In the genomic region with DNA sequence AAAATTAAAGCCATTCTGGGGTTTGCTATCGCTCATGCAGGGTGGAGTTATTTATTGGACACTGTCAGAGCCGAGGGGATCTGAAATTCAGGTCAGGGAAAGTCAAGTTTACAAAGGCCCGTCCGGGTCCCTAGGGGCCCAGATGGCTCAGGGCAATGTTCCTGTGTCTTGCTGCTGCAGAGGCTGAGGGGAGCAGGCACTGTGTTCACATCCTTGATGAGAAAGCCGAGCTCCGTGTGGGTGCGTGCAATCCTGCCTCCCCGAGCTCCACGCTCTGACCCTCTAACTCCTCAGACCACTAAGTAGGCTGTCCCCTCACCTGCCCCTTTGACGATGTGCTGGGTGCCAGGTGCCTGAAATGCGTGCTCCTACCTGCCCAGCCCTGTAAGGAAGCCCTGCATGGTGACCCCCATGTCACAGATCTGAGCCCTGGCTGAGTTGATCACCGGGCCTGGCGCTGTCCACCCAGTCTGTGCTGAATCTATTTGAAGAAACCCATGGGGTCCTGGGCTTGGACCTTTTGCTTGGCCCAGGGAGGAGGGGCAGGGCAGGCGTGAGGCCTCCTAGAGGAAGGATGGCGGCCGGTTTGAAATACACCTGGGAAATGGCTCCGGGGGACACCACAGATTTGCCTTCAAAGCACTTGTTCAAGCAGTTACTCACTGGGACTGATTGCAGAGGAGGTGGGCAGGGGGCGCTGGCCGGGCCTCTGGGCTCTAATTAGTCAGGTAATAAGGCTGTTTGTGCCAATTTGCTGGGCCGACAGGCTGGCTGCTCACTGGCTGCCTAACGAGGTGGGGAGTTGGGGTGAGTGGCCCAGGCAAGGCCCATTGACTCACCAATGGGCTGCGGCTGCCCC, we compare ENCODE assay signal across 19 cellular contexts.
DNase-seq lines count a peak whose midpoint lies in the region; ATAC-seq and TF ChIP-seq lines count a peak whose summit lies in the region.
"Had no signal": no experiment of that assay in that cellular context is flagged by ENCODE, and none has a peak within 500 bp of the region (broad histone marks: within the 10 kb centered on the region; RNA-seq: fewer than 3 reads in every experiment).

No MANE protein-coding gene starts in this region.

- H3K4me1 ChIP-seq in GM23338 (ENCODE audit: insufficient read depth) = no peaks in the 10 kb centered on the region; the same call in 1 of the 2 replicates
- H3K4me1 ChIP-seq in sigmoid colon = peaks cover 0 to 13% (median 8%) of the 10 kb centered on the region in 4 donors
- no peaks in the 10 kb centered on the region for H3K4me1 ChIP-seq in gastroesophageal sphincter

- H3K4me3 ChIP-seq in GM23338 (no peak overlapping the region), sigmoid colon (no peak overlapping the region), gastroesophageal sphincter (no peak overlapping the region)

- H3K9me3 Mint-ChIP-seq in GM23338 = peaks cover 24% of the 10 kb centered on the region

- H3K27me3 ChIP-seq in GM23338 (ENCODE audit: insufficient read depth) (no peaks in the 10 kb centered on the region), sigmoid colon (peaks cover 0 to 15% (median 10%) of the 10 kb centered on the region in 3 donors), gastroesophageal sphincter (peaks cover 66% of the 10 kb centered on the region)

- H3K27me3 Mint-ChIP-seq in GM23338 (ENCODE audit: insufficient read depth, low read depth, poor library complexity) = peaks cover 13% of the 10 kb centered on the region

- WGBS in sigmoid colon, 2 donors = 59 to 70% methylated on average over 22 of the region's 22 CpGs
- WGBS in gastroesophageal sphincter (ENCODE audit: low coverage in 1 of 2), 2 donors = 47 to 53% methylated on average over 4 to 6 of the region's 22 CpGs

- H3F3A ChIP-seq in GM23338 (replicated peaks; ENCODE audit: low read depth) = no peaks in the 10 kb centered on the region

- H3K27ac ChIP-seq in GM23338 (ENCODE audit: low read depth) (no peak overlapping the region), sigmoid colon (no peak overlapping the region), gastroesophageal sphincter (no peak overlapping the region)
- H3K27ac ChIP-seq: KMS-11 had no signal

- 0 out of 4 replicates have a peak, but pooled peaks of 1 of the 2 experiments have one; percentile 6 for TF ChIP-seq CTCF in GM23338 (conservative IDR thresholded peaks at IDR 0.05; ENCODE audit: low read depth in 2 of 2)
- no peak for TF ChIP-seq CTCF in sigmoid colon (IDR thresholded peaks at IDR 0.05)
- no peak for TF ChIP-seq CTCF in gastroesophageal sphincter (IDR thresholded peaks at IDR 0.05)
- no peak for TF ChIP-seq CTCF in GM13977 (IDR thresholded peaks at IDR 0.05; ENCODE audit: extremely low read depth, insufficient read depth, missing control alignments)

- peaks cover 10% of the 10 kb centered on the region for H3K9me2 ChIP-seq in GM23338 (ENCODE audit: insufficient read depth)

- intact Hi-C loops in sigmoid colon (cut with DNase I) = no loop called here

- no peak for TF ChIP-seq POLR2A in sigmoid colon (IDR thresholded peaks at IDR 0.05)
- no peak for TF ChIP-seq POLR2A in gastroesophageal sphincter (IDR thresholded peaks at IDR 0.05)

- ATAC-seq in GM23338 (peak; percentile 78), left lobe of liver (no peak), gastroesophageal sphincter (no peak)
- ATAC-seq: activated CD4-positive, CD25-positive, alpha-beta regulatory T cell treated with anti-CD3 and anti-CD28 coated beads, Interleukin-2, amount 50 U/mL, for 24 hours had no signal

- no peak overlapping the region for H3K27ac Mint-ChIP-seq in GM23338
- H3K27ac Mint-ChIP-seq: activated CD8-positive, alpha-beta memory T cell treated with anti-CD3 and anti-CD28 coated beads, Interleukin-2, amount 10 ng/mL, durations not matched to agents 7 days and 5 days; HFFc6; stimulated activated naive B cell treated with anti-CD40 and anti-IgM and Interleukin-4, amounts not matched to agents 10 μg/mL and 1 μg/mL and 100 μg/mL, for 72 hours had no signal

- no peak for TF ChIP-seq EP300 in sigmoid colon (IDR thresholded peaks at IDR 0.05)
- TF ChIP-seq EP300 in gastroesophageal sphincter (IDR thresholded peaks at IDR 0.05) = no peak

- H2AFZ ChIP-seq in GM23338 = no peak overlapping the region

- 0 out of 2 replicates have a peak overlapping the region, but pooled peaks have one; percentile 26 for H3K4me2 ChIP-seq in GM23338
- H3K4me2 ChIP-seq: KMS-11 had no signal

- H3K9me3 ChIP-seq in sigmoid colon (peaks cover 0 to 3% (median 0%) of the 10 kb centered on the region in 4 donors), gastroesophageal sphincter (peaks cover 0 to 7% (median 0%) of the 10 kb centered on the region in 3 donors)

- peaks cover 7% of the 10 kb centered on the region for H3K36me3 Mint-ChIP-seq in GM23338 (ENCODE audit: low read depth)
- H3K36me3 Mint-ChIP-seq: activated CD8-positive, alpha-beta memory T cell treated with anti-CD3 and anti-CD28 coated beads, Interleukin-2, amount 10 ng/mL, durations not matched to agents 7 days and 5 days had no signal

- DNase-seq in GM23338 (ENCODE audit: low spot score) (peak; percentile 57), left lobe of liver (ENCODE audit: low spot score) (peak; percentile 39), sigmoid colon (peak; percentile 40), GM13977 (ENCODE audit: low spot score) (no peak)
- DNase-seq in stimulated activated CD4-positive, alpha-beta T cell treated with anti-CD3 and anti-CD28 coated beads, Interleukin-15, amount 100 ng/mL, for 24 hours = no peak
- DNase-seq: activated gamma-delta T cell; COR-L47; effector CD8-positive, alpha-beta T cell; HFFc6; midbrain; NCI-H1092; stimulated activated naive B cell treated with anti-CD40 and anti-IgM and Interleukin-4, amounts not matched to agents 10 μg/mL and 1 μg/mL and 100 μg/mL, for 72 hours; T-helper 9 cell had no signal

- no peaks in the 10 kb centered on the region for H4K20me1 ChIP-seq in GM23338 (replicated peaks; ENCODE audit: insufficient read depth)

- H3K36me3 ChIP-seq in GM23338 (ENCODE audit: insufficient read depth) (0 out of 2 replicates have a peak, but pooled peaks cover 4% of the 10 kb centered on the region), sigmoid colon (no peaks in the 10 kb centered on the region), gastroesophageal sphincter (no peaks in the 10 kb centered on the region)

- H3K4me3 Mint-ChIP-seq in GM23338 = no peak overlapping the region
- H3K4me3 Mint-ChIP-seq: activated CD8-positive, alpha-beta memory T cell treated with anti-CD3 and anti-CD28 coated beads, Interleukin-2, amount 10 ng/mL, durations not matched to agents 7 days and 5 days; central memory CD8-positive, alpha-beta T cell; HFFc6; stimulated activated naive B cell treated with anti-CD40 and anti-IgM and Interleukin-4, amounts not matched to agents 10 μg/mL and 1 μg/mL and 100 μg/mL, for 72 hours had no signal

- H3K4me1 Mint-ChIP-seq in GM23338 = peaks cover 11% of the 10 kb centered on the region
- H3K4me1 Mint-ChIP-seq: activated CD8-positive, alpha-beta memory T cell treated with anti-CD3 and anti-CD28 coated beads, Interleukin-2, amount 10 ng/mL, durations not matched to agents 7 days and 5 days; central memory CD8-positive, alpha-beta T cell; stimulated activated naive B cell treated with anti-CD40 and anti-IgM and Interleukin-4, amounts not matched to agents 10 μg/mL and 1 μg/mL and 100 μg/mL, for 72 hours had no signal

- no peaks in the 10 kb centered on the region for H3K79me2 ChIP-seq in GM23338 (replicated peaks; ENCODE audit: insufficient read depth)

- in situ Hi-C loops in GM13977 (cut with MboI; ENCODE audit: low pct_unique_long_range_greater_than_20kb, low sequenced_read_pairs, unreplicated experiment) = no loop called here

TF ChIP-seq in PFSK-1, 5 proteins besides CTCF, POLR2A, EP300 and RAD21:
- TF ChIP-seq FOXP2 (optimal IDR thresholded peaks at IDR 0.05; ENCODE audit: borderline replicate concordance, extremely low read depth, extremely low read length, insufficient read depth) = no peak
- TF ChIP-seq, protein P1, sequence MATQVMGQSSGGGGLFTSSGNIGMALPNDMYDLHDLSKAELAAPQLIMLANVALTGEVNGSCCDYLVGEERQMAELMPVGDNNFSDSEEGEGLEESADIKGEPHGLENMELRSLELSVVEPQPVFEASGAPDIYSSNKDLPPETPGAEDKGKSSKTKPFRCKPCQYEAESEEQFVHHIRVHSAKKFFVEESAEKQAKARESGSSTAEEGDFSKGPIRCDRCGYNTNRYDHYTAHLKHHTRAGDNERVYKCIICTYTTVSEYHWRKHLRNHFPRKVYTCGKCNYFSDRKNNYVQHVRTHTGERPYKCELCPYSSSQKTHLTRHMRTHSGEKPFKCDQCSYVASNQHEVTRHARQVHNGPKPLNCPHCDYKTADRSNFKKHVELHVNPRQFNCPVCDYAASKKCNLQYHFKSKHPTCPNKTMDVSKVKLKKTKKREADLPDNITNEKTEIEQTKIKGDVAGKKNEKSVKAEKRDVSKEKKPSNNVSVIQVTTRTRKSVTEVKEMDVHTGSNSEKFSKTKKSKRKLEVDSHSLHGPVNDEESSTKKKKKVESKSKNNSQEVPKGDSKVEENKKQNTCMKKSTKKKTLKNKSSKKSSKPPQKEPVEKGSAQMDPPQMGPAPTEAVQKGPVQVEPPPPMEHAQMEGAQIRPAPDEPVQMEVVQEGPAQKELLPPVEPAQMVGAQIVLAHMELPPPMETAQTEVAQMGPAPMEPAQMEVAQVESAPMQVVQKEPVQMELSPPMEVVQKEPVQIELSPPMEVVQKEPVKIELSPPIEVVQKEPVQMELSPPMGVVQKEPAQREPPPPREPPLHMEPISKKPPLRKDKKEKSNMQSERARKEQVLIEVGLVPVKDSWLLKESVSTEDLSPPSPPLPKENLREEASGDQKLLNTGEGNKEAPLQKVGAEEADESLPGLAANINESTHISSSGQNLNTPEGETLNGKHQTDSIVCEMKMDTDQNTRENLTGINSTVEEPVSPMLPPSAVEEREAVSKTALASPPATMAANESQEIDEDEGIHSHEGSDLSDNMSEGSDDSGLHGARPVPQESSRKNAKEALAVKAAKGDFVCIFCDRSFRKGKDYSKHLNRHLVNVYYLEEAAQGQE (IDR thresholded peaks at IDR 0.05; ENCODE audit: insufficient read depth in 1 of 2, low read depth in 2 of 2, low read length in 2 of 2) = peak; percentile 87 to 93
- no peak for TF ChIP-seq POLR2AphosphoS5 (IDR thresholded peaks at IDR 0.05; ENCODE audit: low read depth, low read length)

Comparison
In these comparisons a context has a peak if more than half of its experiments do, and no peak if none do; other contexts are left out.
1. DNase-seq: peak in GM23338 (single experiment), left lobe of liver (single experiment) and sigmoid colon (single experiment); none in stimulated activated CD4-positive, alpha-beta T cell treated with anti-CD3 and anti-CD28 coated beads, Interleukin-15, amount 100 ng/mL, for 24 hours (single experiment) and GM13977 (single experiment).